1 cellular context compared by ENCODE assay signal in genomic region chr4:181701911-181702310, GRCh38.
TF ChIP-seq lines count a peak whose summit lies in the region.

No MANE protein-coding gene starts in this region.

TF ChIP-seq in HepG2, 621 proteins besides CTCF, POLR2A, EP300 and RAD21 (continued from another document):
- TF ChIP-seq HMGXB3 (CRISPR knock-in tag; IDR thresholded peaks at IDR 0.05; ENCODE audit: borderline replicate concordance): no peak
- TF ChIP-seq ZNF720 (CRISPR knock-in tag; IDR thresholded peaks at IDR 0.05): no peak
- TF ChIP-seq REXO4 (CRISPR knock-in tag; IDR thresholded peaks at IDR 0.05; ENCODE audit: borderline replicate concordance): no peak
- no peak for TF ChIP-seq AHDC1 (CRISPR knock-in tag; IDR thresholded peaks at IDR 0.05; ENCODE audit: borderline replicate concordance)
